ENCODE assay signal across 9 cellular contexts in genomic region chr16:3171181-3171854, GRCh38. TPM values are rescaled to one million over a fixed set of nuclear protein-coding genes. Genes with fewer than 3 reads are reported as not detected.
DNase-seq lines count a peak whose midpoint lies in the region; ATAC-seq and TF ChIP-seq lines count a peak whose summit lies in the region.
"Had no signal": no experiment of that assay in that cellular context is flagged by ENCODE, and none has a peak within 500 bp of the region (broad histone marks: within the 10 kb centered on the region; RNA-seq: fewer than 3 reads in every experiment).

No MANE protein-coding gene starts in this region.

- peak overlapping the region; percentile 40 for H3K4me3 ChIP-seq in CD8-positive, alpha-beta T cell (ENCODE audit: low read depth, low read length)
- no peak overlapping the region for H3K4me3 ChIP-seq in left lung

- peak in 4 of 7 experiments; percentile 58 to 78 (median 72) for DNase-seq in CD8-positive, alpha-beta T cell
- DNase-seq in activated T-helper 1 cell treated with anti-CD3 and anti-CD28 coated beads, Interleukin-12 subunit alpha, Interleukin-12 subunit beta, Interleukin-2, Interleukin-4 antibody, amounts not matched to agents 30 ng/mL and 10 ng/mL and 1 ng/mL, durations not matched to agents 14 hours and 24 hours and 36 hours (ENCODE audit: low spot score): no peak
- DNase-seq in left lung: no peak
- no peak for DNase-seq in GM19240 (ENCODE audit: insufficient read length, low spot score)

- no peaks in the 10 kb centered on the region for H3K36me3 ChIP-seq in CD8-positive, alpha-beta T cell (ENCODE audit: insufficient read depth, low read length)
- H3K36me3 ChIP-seq in left lung: no peaks in the 10 kb centered on the region
- H3K36me3 ChIP-seq: adrenal gland had no signal

- intact Hi-C loops in CD8-positive, alpha-beta T cell (cut with DNase I, micrococcal nuclease): no loop called here
- intact Hi-C loops in activated T-helper 1 cell treated with anti-CD3 and anti-CD28 coated beads, Interleukin-12 subunit alpha, Interleukin-12 subunit beta, Interleukin-2, Interleukin-4 antibody, amounts not matched to agents 30 ng/mL and 10 ng/mL and 1 ng/mL, durations not matched to agents 14 hours and 24 hours and 36 hours (cut with micrococcal nuclease): loop anchor here (1.0 to 5.0 kb wide), 3 partner anchors 20 to 61 kb away; no protein-coding TSS in a partner anchor
- intact Hi-C loops in left lung (cut with DNase I): no loop called here

- H3K27me3 ChIP-seq in CD8-positive, alpha-beta T cell (ENCODE audit: insufficient read depth, low read length): peaks cover 25% of the 10 kb centered on the region
- H3K27me3 ChIP-seq in left lung: peaks cover 80 to 94% of the 10 kb centered on the region in 2 donors

- POLR2A ChIA-PET in CD8-positive, alpha-beta T cell (lab: Charles Lee): interaction anchor here (0.9 to 2.5 kb wide), 6 partner anchors 11 to 62 kb away, joined by 3 to 8 read pairs (median 4); partner anchors contain the start of gene ZNF213

- no peaks in the 10 kb centered on the region for H3K36me3 Mint-ChIP-seq in CD8-positive, alpha-beta T cell
- peaks cover 5% of the 10 kb centered on the region for H3K36me3 Mint-ChIP-seq in activated T-helper 1 cell treated with anti-CD3 and anti-CD28 coated beads, Interleukin-12 subunit alpha, Interleukin-12 subunit beta, Interleukin-2, Interleukin-4 antibody, amounts not matched to agents 30 ng/mL and 10 ng/mL and 1 ng/mL, durations not matched to agents 14 hours and 24 hours and 36 hours (ENCODE audit: low read depth)

- ATAC-seq in CD8-positive, alpha-beta T cell: peak; percentile 82
- ATAC-seq in HG03175 (IDR thresholded peaks at IDR 0.05; ENCODE audit: unreplicated experiment): peak; percentile 46
- ATAC-seq in left lung: peak; percentile 18
- no peak for ATAC-seq in HG02623 (IDR thresholded peaks at IDR 0.05; ENCODE audit: unreplicated experiment)
- ATAC-seq in HG03045 (IDR thresholded peaks at IDR 0.05; ENCODE audit: unreplicated experiment): no peak
- ATAC-seq in GM18858 (IDR thresholded peaks at IDR 0.05; ENCODE audit: unreplicated experiment): no peak

- peak overlapping the region; percentile 72 for H3K27ac Mint-ChIP-seq in CD8-positive, alpha-beta T cell
- peak overlapping the region; percentile 82 for H3K27ac Mint-ChIP-seq in activated T-helper 1 cell treated with anti-CD3 and anti-CD28 coated beads, Interleukin-12 subunit alpha, Interleukin-12 subunit beta, Interleukin-2, Interleukin-4 antibody, amounts not matched to agents 30 ng/mL and 10 ng/mL and 1 ng/mL, durations not matched to agents 14 hours and 24 hours and 36 hours

- H3K9me3 ChIP-seq in CD8-positive, alpha-beta T cell (ENCODE audit: low read length): no peaks in the 10 kb centered on the region
- no peaks in the 10 kb centered on the region for H3K9me3 ChIP-seq in left lung
- H3K9me3 ChIP-seq: adrenal gland had no signal

- TF ChIP-seq CTCF in CD8-positive, alpha-beta T cell (IDR thresholded peaks at IDR 0.05): no peak
- TF ChIP-seq CTCF in left lung (IDR thresholded peaks at IDR 0.05): no peak

- no peaks in the 10 kb centered on the region for H3K9me3 Mint-ChIP-seq in CD8-positive, alpha-beta T cell
- no peaks in the 10 kb centered on the region for H3K9me3 Mint-ChIP-seq in activated T-helper 1 cell treated with anti-CD3 and anti-CD28 coated beads, Interleukin-12 subunit alpha, Interleukin-12 subunit beta, Interleukin-2, Interleukin-4 antibody, amounts not matched to agents 30 ng/mL and 10 ng/mL and 1 ng/mL, durations not matched to agents 14 hours and 24 hours and 36 hours

- peak overlapping the region; percentile 81 for H3K4me3 Mint-ChIP-seq in CD8-positive, alpha-beta T cell
- H3K4me3 Mint-ChIP-seq in activated T-helper 1 cell treated with anti-CD3 and anti-CD28 coated beads, Interleukin-12 subunit alpha, Interleukin-12 subunit beta, Interleukin-2, Interleukin-4 antibody, amounts not matched to agents 30 ng/mL and 10 ng/mL and 1 ng/mL, durations not matched to agents 14 hours and 24 hours and 36 hours: peak overlapping the region; percentile 73

- peaks cover 44% of the 10 kb centered on the region for H3K4me1 ChIP-seq in CD8-positive, alpha-beta T cell (ENCODE audit: insufficient read depth, low read length)
- peaks cover 6 to 25% of the 10 kb centered on the region in 2 donors for H3K4me1 ChIP-seq in left lung

- peaks cover 26% of the 10 kb centered on the region for H3K27me3 Mint-ChIP-seq in CD8-positive, alpha-beta T cell (ENCODE audit: low read depth)
- H3K27me3 Mint-ChIP-seq in activated T-helper 1 cell treated with anti-CD3 and anti-CD28 coated beads, Interleukin-12 subunit alpha, Interleukin-12 subunit beta, Interleukin-2, Interleukin-4 antibody, amounts not matched to agents 30 ng/mL and 10 ng/mL and 1 ng/mL, durations not matched to agents 14 hours and 24 hours and 36 hours (ENCODE audit: insufficient read depth): peaks cover 60% of the 10 kb centered on the region

- H3K27ac ChIP-seq in CD8-positive, alpha-beta T cell (ENCODE audit: low read depth, low read length): no peak overlapping the region
- H3K27ac ChIP-seq in left lung: no peak overlapping the region
- H3K27ac ChIP-seq: adrenal gland had no signal

- peaks cover 39% of the 10 kb centered on the region for H3K4me1 Mint-ChIP-seq in CD8-positive, alpha-beta T cell (ENCODE audit: low read depth)
- peaks cover 29% of the 10 kb centered on the region for H3K4me1 Mint-ChIP-seq in activated T-helper 1 cell treated with anti-CD3 and anti-CD28 coated beads, Interleukin-12 subunit alpha, Interleukin-12 subunit beta, Interleukin-2, Interleukin-4 antibody, amounts not matched to agents 30 ng/mL and 10 ng/mL and 1 ng/mL, durations not matched to agents 14 hours and 24 hours and 36 hours (ENCODE audit: low read depth)

- CTCF ChIA-PET in CD8-positive, alpha-beta T cell (lab: Charles Lee): interaction anchor here (0.6 to 6.2 kb wide), 7 partner anchors 9 to 170 kb away, joined by 3 to 63 read pairs (median 4); no protein-coding TSS in a partner anchor

RNA-seq across cellular contexts. Expression of gene OR1F1, which starts 16.7 kb away (rescaled TPM):
- total RNA-seq in CD8-positive, alpha-beta T cell: not detected
- total RNA-seq in activated T-helper 1 cell treated with anti-CD3 and anti-CD28 coated beads, Interleukin-12 subunit alpha, Interleukin-12 subunit beta, Interleukin-2, Interleukin-4 antibody, amounts not matched to agents 30 ng/mL and 10 ng/mL and 1 ng/mL, durations not matched to agents 14 hours and 24 hours and 36 hours: not detected in 2 replicates
- total RNA-seq in left lung: not detected
- total RNA-seq: adrenal gland had no signal

RNA-seq across cellular contexts. Expression of gene ZNF213, which starts 36.5 kb away (rescaled TPM):
- 1 to 10 TPM; 1.8 to 2.2 TPM for total RNA-seq in CD8-positive, alpha-beta T cell
- 9.6 and 12.4 TPM in 2 replicates for total RNA-seq in activated T-helper 1 cell treated with anti-CD3 and anti-CD28 coated beads, Interleukin-12 subunit alpha, Interleukin-12 subunit beta, Interleukin-2, Interleukin-4 antibody, amounts not matched to agents 30 ng/mL and 10 ng/mL and 1 ng/mL, durations not matched to agents 14 hours and 24 hours and 36 hours
- total RNA-seq in left lung: 10 to 100 TPM in 1 of 2 donors, 1 to 10 TPM in 1; 8.4 to 12.0 TPM

RNA-seq across cellular contexts. Expression of gene ZNF205, which starts 58.9 kb away (rescaled TPM):
- not detected for total RNA-seq in CD8-positive, alpha-beta T cell
- total RNA-seq in activated T-helper 1 cell treated with anti-CD3 and anti-CD28 coated beads, Interleukin-12 subunit alpha, Interleukin-12 subunit beta, Interleukin-2, Interleukin-4 antibody, amounts not matched to agents 30 ng/mL and 10 ng/mL and 1 ng/mL, durations not matched to agents 14 hours and 24 hours and 36 hours: 0.15 and 0.39 TPM in 2 replicates
- 10 to 100 TPM in 1 of 2 donors, 1 to 10 TPM in 1; 9.7 to 11.8 TPM for total RNA-seq in left lung

Comparison
In these comparisons a context has a peak if more than half of its experiments do, and no peak if none do; other contexts are left out.
1. ATAC-seq: peak in CD8-positive, alpha-beta T cell (single experiment), HG03175 (single experiment) and left lung (single experiment); none in HG02623 (single experiment), HG03045 (single experiment) and GM18858 (single experiment).
2. DNase-seq: peak in CD8-positive, alpha-beta T cell (4 of 7); none in activated T-helper 1 cell treated with anti-CD3 and anti-CD28 coated beads, Interleukin-12 subunit alpha, Interleukin-12 subunit beta, Interleukin-2, Interleukin-4 antibody, amounts not matched to agents 30 ng/mL and 10 ng/mL and 1 ng/mL, durations not matched to agents 14 hours and 24 hours and 36 hours (single experiment), left lung (0 of 2) and GM19240 (single experiment).